22 cellular contexts compared by ENCODE assay signal in the genomic region with DNA sequence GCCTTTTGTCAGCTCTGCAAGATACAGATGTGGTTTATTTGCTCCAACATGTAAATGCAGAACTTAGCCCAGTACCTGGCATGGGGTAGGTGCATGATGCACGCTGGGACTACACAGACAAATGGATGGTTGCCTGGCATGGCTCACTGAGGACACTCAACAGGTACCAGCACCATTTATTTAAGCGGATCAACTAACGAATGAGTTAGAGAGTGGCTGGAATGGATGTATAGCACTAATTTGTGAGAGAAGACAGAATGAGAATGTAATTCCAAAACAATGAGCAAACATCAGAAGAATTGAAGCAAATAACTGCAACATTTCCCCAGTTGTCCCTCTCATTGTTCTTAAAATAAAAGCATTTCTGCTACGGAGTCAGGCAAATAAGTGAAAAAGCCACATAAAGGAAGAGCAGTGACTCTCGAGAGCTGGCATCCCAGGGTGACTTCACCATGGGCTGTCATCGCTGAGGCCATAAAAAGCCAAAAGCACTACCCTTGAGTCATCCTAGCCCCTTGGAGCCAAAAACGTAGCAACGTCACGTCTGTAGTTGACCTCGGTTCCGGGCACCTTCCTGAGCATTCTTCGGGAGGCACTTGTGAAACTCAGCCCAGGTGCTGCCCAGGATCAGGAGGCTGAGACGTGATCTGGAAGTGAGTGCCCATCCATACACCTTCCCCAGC.
DNase-seq lines count a peak whose midpoint lies in the region; ATAC-seq and TF ChIP-seq lines count a peak whose summit lies in the region.
"Had no signal": no experiment of that assay in that cellular context is flagged by ENCODE, and none has a peak within 500 bp of the region (broad histone marks: within the 10 kb centered on the region; RNA-seq: fewer than 3 reads in every experiment).

No MANE protein-coding gene starts in this region.

- ATAC-seq in natural killer cell, result no peak
- no peak for ATAC-seq in stimulated activated naive CD8-positive, alpha-beta T cell treated with anti-CD3 and anti-CD28 coated beads, Interleukin-15, amount 100 ng/mL, for 72 hours
- ATAC-seq: activated T-cell treated with anti-CD3 and anti-CD28 coated beads, Interleukin-2, amount 50 U/mL, for 4 hours; body of pancreas; lower lobe of right lung; pancreas; Right ventricle myocardium inferior had no signal

- no peaks in the 10 kb centered on the region for H3K36me3 Mint-ChIP-seq in natural killer cell

- H3K4me3 Mint-ChIP-seq in natural killer cell, result no peak overlapping the region
- H3K4me3 Mint-ChIP-seq in stimulated activated naive CD8-positive, alpha-beta T cell treated with anti-CD3 and anti-CD28 coated beads, Interleukin-15, amount 100 ng/mL, for 72 hours, result no peak overlapping the region
- H3K4me3 Mint-ChIP-seq: activated CD4-positive, alpha-beta T cell treated with anti-CD3 and anti-CD28 coated beads, Interleukin-2, amount 10 ng/mL, durations not matched to agents 7 days and 5 days; activated T-cell treated with anti-CD3 and anti-CD28 coated beads, Interleukin-2, amount 50 U/mL, for 4 hours had no signal

- H3K27ac Mint-ChIP-seq in natural killer cell, result no peak overlapping the region
- H3K27ac Mint-ChIP-seq in stimulated activated naive CD8-positive, alpha-beta T cell treated with anti-CD3 and anti-CD28 coated beads, Interleukin-15, amount 100 ng/mL, for 72 hours, result no peak overlapping the region
- H3K27ac Mint-ChIP-seq: activated CD4-positive, alpha-beta T cell treated with anti-CD3 and anti-CD28 coated beads, Interleukin-2, amount 10 ng/mL, durations not matched to agents 7 days and 5 days had no signal

- no peaks in the 10 kb centered on the region for H3K4me1 Mint-ChIP-seq in natural killer cell
- H3K4me1 Mint-ChIP-seq in stimulated activated naive CD8-positive, alpha-beta T cell treated with anti-CD3 and anti-CD28 coated beads, Interleukin-15, amount 100 ng/mL, for 72 hours, result no peaks in the 10 kb centered on the region
- H3K4me1 Mint-ChIP-seq: activated CD4-positive, alpha-beta T cell treated with anti-CD3 and anti-CD28 coated beads, Interleukin-2, amount 10 ng/mL, durations not matched to agents 7 days and 5 days had no signal

- DNase-seq in EH (ENCODE audit: low read depth) (peak; percentile 87), M059J (ENCODE audit: low read depth) (peak; percentile 97), astrocyte of the hippocampus (ENCODE audit: low read depth, low spot score) (peak; percentile 66), posterior vena cava (ENCODE audit: low spot score) (peak; percentile 49), GM10266 (ENCODE audit: extremely low spot score) (no peak), NCI-H2029 treated with DMSO at 0.1 percent for 48 hours (lab: John Stamatoyannopoulos, UW) (no peak), natural killer cell (no peak)
- no peak for DNase-seq in stimulated activated naive CD8-positive, alpha-beta T cell treated with anti-CD3 and anti-CD28 coated beads, Interleukin-15, amount 100 ng/mL, for 72 hours
- DNase-seq: activated CD4-positive, alpha-beta T cell treated with anti-CD3 and anti-CD28 coated beads, Interleukin-2, amount 10 ng/mL, durations not matched to agents 7 days and 5 days; activated T-cell treated with anti-CD3 and anti-CD28 coated beads, Interleukin-2, amount 50 U/mL, for 4 hours; body of pancreas; dorsolateral prefrontal cortex; H7; KBM-7; lower lobe of right lung; MM.1S; NCI-H2107; pancreas; stimulated activated CD4-positive, alpha-beta T cell treated with anti-CD3 and anti-CD28 coated beads, Interleukin-2, amount 100 ng/mL, for 48 hours; substantia nigra; uterus had no signal

- H3K9me3 Mint-ChIP-seq in natural killer cell, result no peaks in the 10 kb centered on the region
- no peaks in the 10 kb centered on the region for H3K9me3 Mint-ChIP-seq in stimulated activated naive CD8-positive, alpha-beta T cell treated with anti-CD3 and anti-CD28 coated beads, Interleukin-15, amount 100 ng/mL, for 72 hours
- H3K9me3 Mint-ChIP-seq: activated CD4-positive, alpha-beta T cell treated with anti-CD3 and anti-CD28 coated beads, Interleukin-2, amount 10 ng/mL, durations not matched to agents 7 days and 5 days; activated T-cell treated with anti-CD3 and anti-CD28 coated beads, Interleukin-2, amount 50 U/mL, for 4 hours had no signal

- peaks cover 21 to 31% of the 10 kb centered on the region in 2 donors for H3K27me3 Mint-ChIP-seq in natural killer cell (ENCODE audit: low read depth in 2 of 2)
- H3K27me3 Mint-ChIP-seq in stimulated activated naive CD8-positive, alpha-beta T cell treated with anti-CD3 and anti-CD28 coated beads, Interleukin-15, amount 100 ng/mL, for 72 hours, result peaks cover 65% of the 10 kb centered on the region

- TF ChIP-seq CTCF in GM10266 (IDR thresholded peaks at IDR 0.05; ENCODE audit: control insufficient read depth, insufficient read depth, low read depth, missing control alignments), result no peak
- no peak for TF ChIP-seq CTCF in natural killer cell (IDR thresholded peaks at IDR 0.05)

- intact Hi-C loops in posterior vena cava (cut with DNase I) (no loop called here), natural killer cell (cut with micrococcal nuclease) (no loop called here)

Comparison
In these comparisons a context has a peak if more than half of its experiments do, and no peak if none do; other contexts are left out.
1. DNase-seq: peak in EH (single experiment), M059J (single experiment), astrocyte of the hippocampus (single experiment) and posterior vena cava (single experiment); none in GM10266 (single experiment), NCI-H2029 treated with DMSO at 0.1 percent for 48 hours (single experiment), natural killer cell (single experiment) and stimulated activated naive CD8-positive, alpha-beta T cell treated with anti-CD3 and anti-CD28 coated beads, Interleukin-15, amount 100 ng/mL, for 72 hours (0 of 2).